Comparison of ENCODE assay signal across 1 cellular context in genomic region chr19:9935409-9936062, GRCh38.
A peak's percentile ranks its signal among the peaks of the same experiment; 100 is the strongest.
TF ChIP-seq lines count a peak whose summit lies in the region.

No MANE protein-coding gene starts in this region.

TF ChIP-seq in GM12878, 131 proteins besides CTCF, POLR2A, EP300 and RAD21 (continued from another document):
- peak; percentile 31; the same call in 1 of the 2 replicates for TF ChIP-seq PKNOX1 (IDR thresholded peaks at IDR 0.05)
- TF ChIP-seq NBN (IDR thresholded peaks at IDR 0.05): no peak
- peak; percentile 30 for TF ChIP-seq NR2C2 (IDR thresholded peaks at IDR 0.05; ENCODE audit: borderline replicate concordance, control insufficient read depth, insufficient read length, low read depth)
- peak; percentile 23 to 74; a peak in 3 of 4 replicates for TF ChIP-seq BHLHE40 (IDR thresholded peaks at IDR 0.05; ENCODE audit: borderline replicate concordance in 1 of 2, low read depth in 2 of 2, low read length in 1 of 2)
TF ChIP-seq in GM12878: peak in this region for 3.
